ENCODE assay signal across 5 cellular contexts in the genomic region with DNA sequence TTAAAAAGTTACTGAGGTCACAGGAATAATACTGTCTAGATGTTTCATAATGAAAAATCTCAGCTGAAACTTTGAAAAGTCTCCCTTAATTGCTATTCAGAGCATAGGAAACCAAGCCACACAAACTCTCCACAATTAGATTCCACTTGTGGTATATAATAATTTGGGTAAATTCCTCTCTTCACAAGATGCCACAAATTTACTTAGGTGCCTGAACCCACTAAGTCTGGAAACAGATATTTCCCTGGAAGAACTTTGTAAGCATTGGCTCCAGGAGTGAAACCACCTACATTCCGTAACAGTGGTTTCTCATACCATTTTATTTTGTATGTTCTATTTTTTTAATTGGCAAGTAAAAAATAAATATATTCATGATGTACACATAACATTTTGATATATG.
"Had no signal": no experiment of that assay in that cellular context is flagged by ENCODE, and none has a peak within 500 bp of the region (broad histone marks: within the 10 kb centered on the region; RNA-seq: fewer than 3 reads in every experiment).

No MANE protein-coding gene starts in this region.

- H3K4me3 ChIP-seq: GM23338, K562 had no signal

- H3K9me3 Mint-ChIP-seq: GM23338, H9 had no signal

- H3K27ac Mint-ChIP-seq: GM23338, H9 had no signal

- H3K4me3 Mint-ChIP-seq: GM23338, H9 had no signal

- H3K4me1 Mint-ChIP-seq: GM23338, H9 had no signal

- ATAC-seq: GM23338, K562 had no signal

- DNase-seq: H9, HCEC 1CT, IMR-90 had no signal
